In the genomic region with DNA sequence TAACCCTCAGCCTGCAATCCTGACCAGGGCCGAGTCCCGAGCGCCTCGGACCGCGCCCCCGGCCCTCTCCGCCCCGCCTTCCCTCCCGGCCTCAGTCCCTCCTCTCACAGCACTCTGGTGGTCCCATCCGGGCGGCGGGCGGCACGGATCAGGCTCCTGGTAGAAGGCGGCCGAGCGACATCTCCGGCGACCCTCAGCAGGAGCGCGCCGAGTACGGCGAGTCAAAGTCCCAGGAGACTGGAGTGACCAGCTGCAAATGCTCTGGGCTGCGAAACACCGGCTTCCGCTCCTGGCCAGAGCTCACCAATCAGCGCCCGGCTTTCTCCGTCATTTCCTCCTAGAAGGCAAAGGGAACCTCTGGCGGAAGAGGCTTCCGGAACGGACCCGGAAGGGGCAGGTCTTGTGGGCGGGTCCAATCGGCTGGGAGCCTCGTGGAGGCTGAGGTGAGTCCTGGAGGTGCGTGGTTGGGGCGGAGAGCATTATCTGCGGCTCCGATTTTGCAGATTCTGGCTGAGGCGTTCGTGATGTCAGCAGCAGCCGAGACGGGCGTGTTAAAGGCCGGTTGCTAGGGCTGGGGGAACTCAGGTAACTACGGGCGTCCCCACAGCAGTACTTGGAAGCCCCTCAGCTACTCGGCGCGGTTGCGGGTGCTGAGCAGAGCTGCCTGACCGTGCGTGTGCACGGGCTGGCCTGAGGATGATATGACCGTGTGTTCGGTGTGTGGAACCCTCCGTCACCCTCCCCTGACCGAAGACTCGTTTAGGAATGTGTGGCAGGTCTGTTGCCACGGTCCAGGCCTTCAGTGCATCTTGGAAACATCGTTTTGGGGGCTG, we compare ENCODE assay signal across 1 cellular context.
TF ChIP-seq lines count a peak whose summit lies in the region.

A gene with protein sequence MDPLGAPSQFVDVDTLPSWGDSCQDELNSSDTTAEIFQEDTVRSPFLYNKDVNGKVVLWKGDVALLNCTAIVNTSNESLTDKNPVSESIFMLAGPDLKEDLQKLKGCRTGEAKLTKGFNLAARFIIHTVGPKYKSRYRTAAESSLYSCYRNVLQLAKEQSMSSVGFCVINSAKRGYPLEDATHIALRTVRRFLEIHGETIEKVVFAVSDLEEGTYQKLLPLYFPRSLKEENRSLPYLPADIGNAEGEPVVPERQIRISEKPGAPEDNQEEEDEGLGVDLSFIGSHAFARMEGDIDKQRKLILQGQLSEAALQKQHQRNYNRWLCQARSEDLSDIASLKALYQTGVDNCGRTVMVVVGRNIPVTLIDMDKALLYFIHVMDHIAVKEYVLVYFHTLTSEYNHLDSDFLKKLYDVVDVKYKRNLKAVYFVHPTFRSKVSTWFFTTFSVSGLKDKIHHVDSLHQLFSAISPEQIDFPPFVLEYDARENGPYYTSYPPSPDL (minus strand): TSS at position 282 of the 833 bp plus-strand sequence. CDS start 9,264 bp downstream, outside the sequence.
A gene (plus strand): TSS at position 400 of the 833 bp plus-strand sequence. CDS start 3,581 bp downstream, outside the sequence.

TF ChIP-seq in K562, 482 proteins besides CTCF, POLR2A, EP300 and RAD21 (continued from another document and continues in another):
- TF ChIP-seq, protein P1, sequence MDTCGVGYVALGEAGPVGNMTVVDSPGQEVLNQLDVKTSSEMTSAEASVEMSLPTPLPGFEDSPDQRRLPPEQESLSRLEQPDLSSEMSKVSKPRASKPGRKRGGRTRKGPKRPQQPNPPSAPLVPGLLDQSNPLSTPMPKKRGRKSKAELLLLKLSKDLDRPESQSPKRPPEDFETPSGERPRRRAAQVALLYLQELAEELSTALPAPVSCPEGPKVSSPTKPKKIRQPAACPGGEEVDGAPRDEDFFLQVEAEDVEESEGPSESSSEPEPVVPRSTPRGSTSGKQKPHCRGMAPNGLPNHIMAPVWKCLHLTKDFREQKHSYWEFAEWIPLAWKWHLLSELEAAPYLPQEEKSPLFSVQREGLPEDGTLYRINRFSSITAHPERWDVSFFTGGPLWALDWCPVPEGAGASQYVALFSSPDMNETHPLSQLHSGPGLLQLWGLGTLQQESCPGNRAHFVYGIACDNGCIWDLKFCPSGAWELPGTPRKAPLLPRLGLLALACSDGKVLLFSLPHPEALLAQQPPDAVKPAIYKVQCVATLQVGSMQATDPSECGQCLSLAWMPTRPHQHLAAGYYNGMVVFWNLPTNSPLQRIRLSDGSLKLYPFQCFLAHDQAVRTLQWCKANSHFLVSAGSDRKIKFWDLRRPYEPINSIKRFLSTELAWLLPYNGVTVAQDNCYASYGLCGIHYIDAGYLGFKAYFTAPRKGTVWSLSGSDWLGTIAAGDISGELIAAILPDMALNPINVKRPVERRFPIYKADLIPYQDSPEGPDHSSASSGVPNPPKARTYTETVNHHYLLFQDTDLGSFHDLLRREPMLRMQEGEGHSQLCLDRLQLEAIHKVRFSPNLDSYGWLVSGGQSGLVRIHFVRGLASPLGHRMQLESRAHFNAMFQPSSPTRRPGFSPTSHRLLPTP (IDR thresholded peaks at IDR 0.05; ENCODE audit: borderline replicate concordance, extremely low read depth, insufficient read length), result no peak
- TF ChIP-seq, protein P2, sequence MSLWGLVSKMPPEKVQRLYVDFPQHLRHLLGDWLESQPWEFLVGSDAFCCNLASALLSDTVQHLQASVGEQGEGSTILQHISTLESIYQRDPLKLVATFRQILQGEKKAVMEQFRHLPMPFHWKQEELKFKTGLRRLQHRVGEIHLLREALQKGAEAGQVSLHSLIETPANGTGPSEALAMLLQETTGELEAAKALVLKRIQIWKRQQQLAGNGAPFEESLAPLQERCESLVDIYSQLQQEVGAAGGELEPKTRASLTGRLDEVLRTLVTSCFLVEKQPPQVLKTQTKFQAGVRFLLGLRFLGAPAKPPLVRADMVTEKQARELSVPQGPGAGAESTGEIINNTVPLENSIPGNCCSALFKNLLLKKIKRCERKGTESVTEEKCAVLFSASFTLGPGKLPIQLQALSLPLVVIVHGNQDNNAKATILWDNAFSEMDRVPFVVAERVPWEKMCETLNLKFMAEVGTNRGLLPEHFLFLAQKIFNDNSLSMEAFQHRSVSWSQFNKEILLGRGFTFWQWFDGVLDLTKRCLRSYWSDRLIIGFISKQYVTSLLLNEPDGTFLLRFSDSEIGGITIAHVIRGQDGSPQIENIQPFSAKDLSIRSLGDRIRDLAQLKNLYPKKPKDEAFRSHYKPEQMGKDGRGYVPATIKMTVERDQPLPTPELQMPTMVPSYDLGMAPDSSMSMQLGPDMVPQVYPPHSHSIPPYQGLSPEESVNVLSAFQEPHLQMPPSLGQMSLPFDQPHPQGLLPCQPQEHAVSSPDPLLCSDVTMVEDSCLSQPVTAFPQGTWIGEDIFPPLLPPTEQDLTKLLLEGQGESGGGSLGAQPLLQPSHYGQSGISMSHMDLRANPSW (CRISPR knock-in tag; IDR thresholded peaks at IDR 0.05), result peak; percentile 29
- TF ChIP-seq ZNF217 (CRISPR knock-in tag; IDR thresholded peaks at IDR 0.05), result no peak
- TF ChIP-seq ZNF766 (CRISPR knock-in tag; conservative IDR thresholded peaks at IDR 0.05), result no peak
- TF ChIP-seq MAFK (IDR thresholded peaks at IDR 0.05; ENCODE audit: low read length), result 0 out of 2 replicates have a peak, but pooled peaks have one; percentile 10
- no peak for TF ChIP-seq BCL6 (CRISPR knock-in tag; IDR thresholded peaks at IDR 0.05)
- no peak for TF ChIP-seq TOE1 (IDR thresholded peaks at IDR 0.05; ENCODE audit: borderline replicate concordance)
- TF ChIP-seq TOE1 (CRISPR knock-in tag; IDR thresholded peaks at IDR 0.05; ENCODE audit: borderline replicate concordance, low read depth), result no peak
- no peak for TF ChIP-seq NFIC (IDR thresholded peaks at IDR 0.05)
- no peak for TF ChIP-seq GATAD2B (IDR thresholded peaks at IDR 0.05; ENCODE audit: borderline replicate concordance)
- TF ChIP-seq MCM7 (IDR thresholded peaks at IDR 0.05), result no peak
- TF ChIP-seq GABPA (tag; conservative IDR thresholded peaks at IDR 0.05; ENCODE audit: low read depth), result peak; percentile 97
- peak; percentile 26; the same call in 1 of the 2 replicates for TF ChIP-seq STAG1 (CRISPR knock-in tag; IDR thresholded peaks at IDR 0.05; ENCODE audit: borderline replicate concordance)
- TF ChIP-seq, protein P3, sequence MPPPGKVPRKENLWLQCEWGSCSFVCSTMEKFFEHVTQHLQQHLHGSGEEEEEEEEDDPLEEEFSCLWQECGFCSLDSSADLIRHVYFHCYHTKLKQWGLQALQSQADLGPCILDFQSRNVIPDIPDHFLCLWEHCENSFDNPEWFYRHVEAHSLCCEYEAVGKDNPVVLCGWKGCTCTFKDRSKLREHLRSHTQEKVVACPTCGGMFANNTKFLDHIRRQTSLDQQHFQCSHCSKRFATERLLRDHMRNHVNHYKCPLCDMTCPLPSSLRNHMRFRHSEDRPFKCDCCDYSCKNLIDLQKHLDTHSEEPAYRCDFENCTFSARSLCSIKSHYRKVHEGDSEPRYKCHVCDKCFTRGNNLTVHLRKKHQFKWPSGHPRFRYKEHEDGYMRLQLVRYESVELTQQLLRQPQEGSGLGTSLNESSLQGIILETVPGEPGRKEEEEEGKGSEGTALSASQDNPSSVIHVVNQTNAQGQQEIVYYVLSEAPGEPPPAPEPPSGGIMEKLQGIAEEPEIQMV (tag; conservative IDR thresholded peaks at IDR 0.05; ENCODE audit: low read depth), result no peak
- TF ChIP-seq HDAC2 (IDR thresholded peaks at IDR 0.05), result peak; percentile 91
- TF ChIP-seq, protein P4, sequence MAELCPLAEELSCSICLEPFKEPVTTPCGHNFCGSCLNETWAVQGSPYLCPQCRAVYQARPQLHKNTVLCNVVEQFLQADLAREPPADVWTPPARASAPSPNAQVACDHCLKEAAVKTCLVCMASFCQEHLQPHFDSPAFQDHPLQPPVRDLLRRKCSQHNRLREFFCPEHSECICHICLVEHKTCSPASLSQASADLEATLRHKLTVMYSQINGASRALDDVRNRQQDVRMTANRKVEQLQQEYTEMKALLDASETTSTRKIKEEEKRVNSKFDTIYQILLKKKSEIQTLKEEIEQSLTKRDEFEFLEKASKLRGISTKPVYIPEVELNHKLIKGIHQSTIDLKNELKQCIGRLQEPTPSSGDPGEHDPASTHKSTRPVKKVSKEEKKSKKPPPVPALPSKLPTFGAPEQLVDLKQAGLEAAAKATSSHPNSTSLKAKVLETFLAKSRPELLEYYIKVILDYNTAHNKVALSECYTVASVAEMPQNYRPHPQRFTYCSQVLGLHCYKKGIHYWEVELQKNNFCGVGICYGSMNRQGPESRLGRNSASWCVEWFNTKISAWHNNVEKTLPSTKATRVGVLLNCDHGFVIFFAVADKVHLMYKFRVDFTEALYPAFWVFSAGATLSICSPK (IDR thresholded peaks at IDR 0.05; ENCODE audit: borderline replicate concordance), result no peak
- no peak for TF ChIP-seq CHD2 (IDR thresholded peaks at IDR 0.05; ENCODE audit: low read depth, low read length)
- TF ChIP-seq ZFX (CRISPR knock-in tag; IDR thresholded peaks at IDR 0.05), result peak; percentile 59
- peak; percentile 60 for TF ChIP-seq HNRNPLL (IDR thresholded peaks at IDR 0.05; ENCODE audit: low read depth, low read length, poor library complexity, severe bottlenecking)
- no peak for TF ChIP-seq CBFB (CRISPR knock-in tag; IDR thresholded peaks at IDR 0.05)
- peak; percentile 46 for TF ChIP-seq NEUROD1 (IDR thresholded peaks at IDR 0.05; ENCODE audit: borderline replicate concordance, low read depth, low read length, partially characterized antibody)
- peak in 1 of 2 experiments; percentile 43; a peak in 1 of 4 replicates for TF ChIP-seq ETV6 (IDR thresholded peaks at IDR 0.05; ENCODE audit: borderline replicate concordance in 1 of 2, low read depth in 2 of 2, low read length in 1 of 2)
- TF ChIP-seq ETV6 (CRISPR knock-in tag; IDR thresholded peaks at IDR 0.05; ENCODE audit: borderline replicate concordance), result 0 out of 2 replicates have a peak, but pooled peaks have one; percentile 25
- TF ChIP-seq, protein P5, sequence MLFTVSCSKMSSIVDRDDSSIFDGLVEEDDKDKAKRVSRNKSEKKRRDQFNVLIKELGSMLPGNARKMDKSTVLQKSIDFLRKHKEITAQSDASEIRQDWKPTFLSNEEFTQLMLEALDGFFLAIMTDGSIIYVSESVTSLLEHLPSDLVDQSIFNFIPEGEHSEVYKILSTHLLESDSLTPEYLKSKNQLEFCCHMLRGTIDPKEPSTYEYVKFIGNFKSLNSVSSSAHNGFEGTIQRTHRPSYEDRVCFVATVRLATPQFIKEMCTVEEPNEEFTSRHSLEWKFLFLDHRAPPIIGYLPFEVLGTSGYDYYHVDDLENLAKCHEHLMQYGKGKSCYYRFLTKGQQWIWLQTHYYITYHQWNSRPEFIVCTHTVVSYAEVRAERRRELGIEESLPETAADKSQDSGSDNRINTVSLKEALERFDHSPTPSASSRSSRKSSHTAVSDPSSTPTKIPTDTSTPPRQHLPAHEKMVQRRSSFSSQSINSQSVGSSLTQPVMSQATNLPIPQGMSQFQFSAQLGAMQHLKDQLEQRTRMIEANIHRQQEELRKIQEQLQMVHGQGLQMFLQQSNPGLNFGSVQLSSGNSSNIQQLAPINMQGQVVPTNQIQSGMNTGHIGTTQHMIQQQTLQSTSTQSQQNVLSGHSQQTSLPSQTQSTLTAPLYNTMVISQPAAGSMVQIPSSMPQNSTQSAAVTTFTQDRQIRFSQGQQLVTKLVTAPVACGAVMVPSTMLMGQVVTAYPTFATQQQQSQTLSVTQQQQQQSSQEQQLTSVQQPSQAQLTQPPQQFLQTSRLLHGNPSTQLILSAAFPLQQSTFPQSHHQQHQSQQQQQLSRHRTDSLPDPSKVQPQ (CRISPR knock-in tag; IDR thresholded peaks at IDR 0.05; ENCODE audit: borderline replicate concordance), result no peak
- no peak for TF ChIP-seq KDM1A (IDR thresholded peaks at IDR 0.05)
- TF ChIP-seq, protein P6, sequence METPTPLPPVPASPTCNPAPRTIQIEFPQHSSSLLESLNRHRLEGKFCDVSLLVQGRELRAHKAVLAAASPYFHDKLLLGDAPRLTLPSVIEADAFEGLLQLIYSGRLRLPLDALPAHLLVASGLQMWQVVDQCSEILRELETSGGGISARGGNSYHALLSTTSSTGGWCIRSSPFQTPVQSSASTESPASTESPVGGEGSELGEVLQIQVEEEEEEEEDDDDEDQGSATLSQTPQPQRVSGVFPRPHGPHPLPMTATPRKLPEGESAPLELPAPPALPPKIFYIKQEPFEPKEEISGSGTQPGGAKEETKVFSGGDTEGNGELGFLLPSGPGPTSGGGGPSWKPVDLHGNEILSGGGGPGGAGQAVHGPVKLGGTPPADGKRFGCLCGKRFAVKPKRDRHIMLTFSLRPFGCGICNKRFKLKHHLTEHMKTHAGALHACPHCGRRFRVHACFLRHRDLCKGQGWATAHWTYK (CRISPR knock-in tag; IDR thresholded peaks at IDR 0.05), result no peak
- peak; percentile 71; the same call in 1 of the 2 replicates for TF ChIP-seq TGIF2 (CRISPR knock-in tag; IDR thresholded peaks at IDR 0.05)
- TF ChIP-seq POLR3G (IDR thresholded peaks at IDR 0.05; ENCODE audit: extremely low read depth, insufficient read length, insufficient replicate concordance), result no peak
- TF ChIP-seq RCOR1 (IDR thresholded peaks at IDR 0.05; ENCODE audit: borderline replicate concordance in 1 of 2, low read depth in 2 of 2, low read length in 2 of 2), result 0 out of 4 replicates have a peak, but pooled peaks have one; percentile 24 to 28
- no peak for TF ChIP-seq EWSR1 (IDR thresholded peaks at IDR 0.05; ENCODE audit: borderline replicate concordance, low read depth, partially characterized antibody)
- no peak for TF ChIP-seq ZNF707 (CRISPR knock-in tag; conservative IDR thresholded peaks at IDR 0.05)
- TF ChIP-seq WHSC1 (IDR thresholded peaks at IDR 0.05; ENCODE audit: low read length), result no peak
- TF ChIP-seq ADNP (tag; IDR thresholded peaks at IDR 0.05), result no peak
- TF ChIP-seq ARID2 (IDR thresholded peaks at IDR 0.05), result 0 out of 2 replicates have a peak, but pooled peaks have one; percentile 23
- TF ChIP-seq SMARCA5 (IDR thresholded peaks at IDR 0.05), result no peak
- no peak for TF ChIP-seq ZNF584 (CRISPR knock-in tag; IDR thresholded peaks at IDR 0.05; ENCODE audit: low read depth)
- TF ChIP-seq PPARD (CRISPR knock-in tag; IDR thresholded peaks at IDR 0.05), result no peak
- peak; percentile 44 for TF ChIP-seq ASH1L (IDR thresholded peaks at IDR 0.05; ENCODE audit: borderline replicate concordance, low read depth, partially characterized antibody)
- TF ChIP-seq, protein P7, sequence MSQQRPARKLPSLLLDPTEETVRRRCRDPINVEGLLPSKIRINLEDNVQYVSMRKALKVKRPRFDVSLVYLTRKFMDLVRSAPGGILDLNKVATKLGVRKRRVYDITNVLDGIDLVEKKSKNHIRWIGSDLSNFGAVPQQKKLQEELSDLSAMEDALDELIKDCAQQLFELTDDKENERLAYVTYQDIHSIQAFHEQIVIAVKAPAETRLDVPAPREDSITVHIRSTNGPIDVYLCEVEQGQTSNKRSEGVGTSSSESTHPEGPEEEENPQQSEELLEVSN (IDR thresholded peaks at IDR 0.05; ENCODE audit: borderline replicate concordance in 1 of 2, extremely low read depth in 1 of 2, insufficient read depth in 1 of 2, insufficient read length in 1 of 2, low read depth in 1 of 2, low read length in 1 of 2, poor library complexity in 1 of 2, severe bottlenecking in 1 of 2), result peak; percentile 45 to 49
